17 cellular contexts compared by ENCODE assay signal in the genomic region with DNA sequence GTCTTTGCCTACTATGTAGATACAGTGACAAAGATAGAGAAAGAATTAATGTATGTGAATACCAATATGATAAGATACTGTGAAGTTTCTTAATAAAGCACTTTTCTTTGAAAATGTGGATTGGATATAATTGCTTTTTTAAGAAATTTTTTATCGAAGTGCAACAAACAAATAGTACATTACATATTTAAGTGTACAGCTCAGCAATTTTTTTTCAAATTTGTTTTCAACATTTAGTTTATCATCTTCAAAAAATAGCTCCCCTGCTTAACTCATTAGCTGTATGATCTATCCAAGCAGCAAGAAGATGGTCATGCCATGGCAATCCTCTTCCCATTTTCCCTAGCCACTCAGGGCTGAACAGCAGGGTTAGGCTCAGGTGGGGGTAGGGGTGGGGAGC.
"Had no signal": no experiment of that assay in that cellular context is flagged by ENCODE, and none has a peak within 500 bp of the region (broad histone marks: within the 10 kb centered on the region; RNA-seq: fewer than 3 reads in every experiment).

No MANE protein-coding gene starts in this region.

- H3K27me3 Mint-ChIP-seq: naive thymus-derived CD8-positive, alpha-beta T cell had no signal

- DNase-seq: cortex of kidney; dorsolateral prefrontal cortex; effector CD8-positive, alpha-beta T cell; gastrocnemius medialis; heart right ventricle; hypothalamus; kidney glomerular epithelial cell; mesendoderm; naive thymus-derived CD8-positive, alpha-beta T cell; sigmoid colon; stimulated activated CD4-positive, alpha-beta T cell treated with anti-CD3 and anti-CD28 coated beads, Interleukin-2, amount 100 ng/mL, for 24 hours; stimulated activated CD4-positive, alpha-beta T cell treated with anti-CD3 and anti-CD28 coated beads, Interleukin-4, amount 100 ng/mL, for 4 hours; stomach; substantia nigra; trophoblast cell had no signal

- H3K36me3 Mint-ChIP-seq: naive thymus-derived CD8-positive, alpha-beta T cell had no signal

- H3K9me3 Mint-ChIP-seq: naive thymus-derived CD8-positive, alpha-beta T cell had no signal

- ATAC-seq: gastrocnemius medialis; naive thymus-derived CD8-positive, alpha-beta T cell had no signal

- FAIRE-seq: endometrium, islet of Langerhans had no signal
